In genomic region chr1:161090617-161091016, GRCh38 we compare ENCODE assay signal across 19 cellular contexts. TPM values are rescaled to one million over a fixed set of nuclear protein-coding genes. Genes with fewer than 3 reads are reported as not detected.
A peak's percentile ranks its signal among the peaks of the same experiment; 100 is the strongest.
DNase-seq lines count a peak whose midpoint lies in the region; TF ChIP-seq lines count a peak whose summit lies in the region.
"Had no signal": no experiment of that assay in that cellular context is flagged by ENCODE, and none has a peak within 500 bp of the region (broad histone marks: within the 10 kb centered on the region; RNA-seq: fewer than 3 reads in every experiment).

No MANE protein-coding gene starts in this region.

- H3K9me3 Mint-ChIP-seq in activated naive CD8-positive, alpha-beta T cell (ENCODE audit: low read depth): no peaks in the 10 kb centered on the region
- H3K9me3 Mint-ChIP-seq in activated naive CD8-positive, alpha-beta T cell treated with anti-CD3 and anti-CD28 coated beads for 36 hours: no peaks in the 10 kb centered on the region
- H3K9me3 Mint-ChIP-seq in endodermal cell (no peaks in the 10 kb centered on the region), progenitor cell of endocrine pancreas (ENCODE audit: low read depth) (no peaks in the 10 kb centered on the region)

- peaks cover 10% of the 10 kb centered on the region for H3K27me3 ChIP-seq in endodermal cell (ENCODE audit: control insufficient read depth, insufficient read depth, low read length, poor library complexity, severe bottlenecking)
- H3K27me3 ChIP-seq: BE2C had no signal

- peaks cover 40% of the 10 kb centered on the region for H3K4me1 Mint-ChIP-seq in activated naive CD8-positive, alpha-beta T cell (ENCODE audit: low read depth)
- H3K4me1 Mint-ChIP-seq in activated naive CD8-positive, alpha-beta T cell treated with anti-CD3 and anti-CD28 coated beads for 36 hours: peaks cover 48% of the 10 kb centered on the region
- H3K4me1 Mint-ChIP-seq in endodermal cell (peaks cover 7% of the 10 kb centered on the region), progenitor cell of endocrine pancreas (ENCODE audit: low read depth) (peaks cover 11% of the 10 kb centered on the region)

- H3K27ac ChIP-seq in endodermal cell (ENCODE audit: low read depth, low read length): no peak overlapping the region
- no peak overlapping the region for H3K27ac ChIP-seq in caudate nucleus (ENCODE audit: low read depth, low read length)

- H3K27me3 Mint-ChIP-seq in activated naive CD8-positive, alpha-beta T cell: no peaks in the 10 kb centered on the region
- H3K27me3 Mint-ChIP-seq in activated naive CD8-positive, alpha-beta T cell treated with anti-CD3 and anti-CD28 coated beads for 36 hours: no peaks in the 10 kb centered on the region
- H3K27me3 Mint-ChIP-seq in endodermal cell (ENCODE audit: insufficient read depth) (peaks cover 8% of the 10 kb centered on the region), progenitor cell of endocrine pancreas (peaks cover 6% of the 10 kb centered on the region)

- peak overlapping the region; percentile 11 for H3K27ac Mint-ChIP-seq in activated naive CD8-positive, alpha-beta T cell
- no peak overlapping the region for H3K27ac Mint-ChIP-seq in activated naive CD8-positive, alpha-beta T cell treated with anti-CD3 and anti-CD28 coated beads for 36 hours
- H3K27ac Mint-ChIP-seq in endodermal cell: no peak overlapping the region
- H3K27ac Mint-ChIP-seq in progenitor cell of endocrine pancreas: peak overlapping the region; percentile 40

- no peak overlapping the region for H3K4me3 ChIP-seq in endodermal cell (ENCODE audit: low read length)

- H3K9ac ChIP-seq in endodermal cell (ENCODE audit: extremely low read depth, low read length, poor library complexity, severe bottlenecking): no peak overlapping the region

- WGBS in endodermal cell (ENCODE audit: insufficient coverage in 1 of 2, insufficient read length in 1 of 2), 2 experiments: 91% methylated on average over 3 of the region's 3 CpGs

- no peaks in the 10 kb centered on the region for H3K36me3 ChIP-seq in endodermal cell (ENCODE audit: control insufficient read depth, insufficient read depth, low read length)
- H3K36me3 ChIP-seq: BE2C had no signal

- H3K36me3 Mint-ChIP-seq in activated naive CD8-positive, alpha-beta T cell: no peaks in the 10 kb centered on the region
- no peaks in the 10 kb centered on the region for H3K36me3 Mint-ChIP-seq in activated naive CD8-positive, alpha-beta T cell treated with anti-CD3 and anti-CD28 coated beads for 36 hours
- H3K36me3 Mint-ChIP-seq in endodermal cell (ENCODE audit: low read depth): no peaks in the 10 kb centered on the region
- H3K36me3 Mint-ChIP-seq in progenitor cell of endocrine pancreas (ENCODE audit: insufficient read depth): no peaks in the 10 kb centered on the region

- no peak overlapping the region for H3K4me3 Mint-ChIP-seq in activated naive CD8-positive, alpha-beta T cell
- H3K4me3 Mint-ChIP-seq in activated naive CD8-positive, alpha-beta T cell treated with anti-CD3 and anti-CD28 coated beads for 36 hours: no peak overlapping the region
- H3K4me3 Mint-ChIP-seq in endodermal cell (no peak overlapping the region), progenitor cell of endocrine pancreas (ENCODE audit: low read depth) (no peak overlapping the region)

- no peaks in the 10 kb centered on the region for H3K4me1 ChIP-seq in endodermal cell (ENCODE audit: control insufficient read depth, insufficient read depth, low read length)
- H3K4me1 ChIP-seq: BE2C had no signal

- TF ChIP-seq CTCF in endodermal cell (conservative IDR thresholded peaks at IDR 0.05) (no peak), progenitor cell of endocrine pancreas (IDR thresholded peaks at IDR 0.05; ENCODE audit: unreplicated experiment) (no peak)

- no peaks in the 10 kb centered on the region for H3K9me3 ChIP-seq in endodermal cell (ENCODE audit: control insufficient read depth, low read length)
- H3K9me3 ChIP-seq: BE2C had no signal

- no peak for DNase-seq in activated naive CD8-positive, alpha-beta T cell treated with anti-CD3 and anti-CD28 coated beads for 36 hours
- DNase-seq in endodermal cell (peak; percentile 1), progenitor cell of endocrine pancreas (ENCODE audit: low spot score, unreplicated experiment) (no peak), caudate nucleus (lab: John Stamatoyannopoulos, UW) (no peak), HT-29 (ENCODE audit: low spot score) (no peak), 8988T (no peak)
- DNase-seq: BE2C, COR-L47, DMS79, Kasumi-1, NCI-H1694, NCI-H2081, NCI-H2171, NCI-H446, NCI-H526, OCI-M1 had no signal

RNA-seq across cellular contexts. Expression of gene NECTIN4, which starts 1.3 kb away (rescaled TPM):
- under 1 TPM; 0.12 to 0.16 TPM for total RNA-seq in activated naive CD8-positive, alpha-beta T cell treated with anti-CD3 and anti-CD28 coated beads for 36 hours
- total RNA-seq in endodermal cell (not detected), progenitor cell of endocrine pancreas (1.9 and 2.4 TPM in 2 replicates)
- not detected for polyA plus RNA-seq in endodermal cell (2013, experiment 1 of 2)
- not detected for polyA plus RNA-seq in endodermal cell (2013, experiment 2 of 2)
- total RNA-seq in HT-29 (2014; rRNA removed; shearing (Covaris generic)): 8.6 and 10.4 TPM in 2 replicates
- total RNA-seq: A673 had no signal

RNA-seq across cellular contexts. Expression of gene KLHDC9, which starts 7.5 kb away (rescaled TPM):
- total RNA-seq in activated naive CD8-positive, alpha-beta T cell treated with anti-CD3 and anti-CD28 coated beads for 36 hours: under 1 TPM; 0.33 to 0.46 TPM
- total RNA-seq in endodermal cell (10 to 100 TPM; 14.6 to 25.4 TPM), progenitor cell of endocrine pancreas (14.7 and 16.7 TPM in 2 replicates)
- polyA plus RNA-seq in endodermal cell (2013, experiment 1 of 2): 14.0 TPM
- 10.8 TPM for polyA plus RNA-seq in endodermal cell (2013, experiment 2 of 2)
- 3.8 and 5.5 TPM in 2 replicates for total RNA-seq in HT-29 (2014; rRNA removed; shearing (Covaris generic))
- total RNA-seq: MCF 10A had no signal

RNA-seq across cellular contexts. Expression of gene ARHGAP30, which starts 20.9 kb away (rescaled TPM):
- total RNA-seq in activated naive CD8-positive, alpha-beta T cell treated with anti-CD3 and anti-CD28 coated beads for 36 hours: 100 to 1,000 TPM; 146 to 157 TPM
- total RNA-seq in endodermal cell (under 1 TPM; 0.07 to 0.13 TPM), progenitor cell of endocrine pancreas (0.20 TPM in 1 of 2 replicates, not detected in the other)
- not detected for polyA plus RNA-seq in endodermal cell (2013, experiment 1 of 2)
- polyA plus RNA-seq in endodermal cell (2013, experiment 2 of 2): not detected
- total RNA-seq in HT-29 (2014; rRNA removed; shearing (Covaris generic)): 0.58 and 0.86 TPM in 2 replicates
- total RNA-seq: A673 had no signal

RNA-seq across cellular contexts. Expression of gene PFDN2, which starts 27.2 kb away (rescaled TPM):
- 100 to 1,000 TPM; 141 to 148 TPM for total RNA-seq in activated naive CD8-positive, alpha-beta T cell treated with anti-CD3 and anti-CD28 coated beads for 36 hours
- 10 to 100 TPM; 62.9 to 95.7 TPM for total RNA-seq in endodermal cell
- polyA plus RNA-seq in endodermal cell (2013, experiment 1 of 2): 114 TPM
- polyA plus RNA-seq in endodermal cell (2013, experiment 2 of 2): 112 TPM
- total RNA-seq in progenitor cell of endocrine pancreas: 54.8 and 57.9 TPM in 2 replicates
- total RNA-seq in HT-29 (2014; rRNA removed; shearing (Covaris generic)): 67.7 and 70.5 TPM in 2 replicates

RNA-seq across cellular contexts. Expression of gene NIT1, which starts 27.3 kb away (rescaled TPM):
- 10 to 100 TPM; 34.3 to 39.3 TPM for total RNA-seq in activated naive CD8-positive, alpha-beta T cell treated with anti-CD3 and anti-CD28 coated beads for 36 hours
- total RNA-seq in endodermal cell: 10 to 100 TPM; 51.0 to 65.1 TPM
- 61.7 TPM for polyA plus RNA-seq in endodermal cell (2013, experiment 1 of 2)
- 50.8 TPM for polyA plus RNA-seq in endodermal cell (2013, experiment 2 of 2)
- 58.6 and 59.0 TPM in 2 replicates for total RNA-seq in progenitor cell of endocrine pancreas
- total RNA-seq in HT-29 (2014; rRNA removed; shearing (Covaris generic)): 25.1 and 30.8 TPM in 2 replicates

Comparison
In these comparisons a context has a peak if more than half of its experiments do, and no peak if none do; other contexts are left out.
1. H3K27ac Mint-ChIP-seq: peak in activated naive CD8-positive, alpha-beta T cell (single experiment) and progenitor cell of endocrine pancreas (single experiment); none in activated naive CD8-positive, alpha-beta T cell treated with anti-CD3 and anti-CD28 coated beads for 36 hours (single experiment) and endodermal cell (single experiment).
2. RNA of gene ARHGAP30, which starts 20.9 kb away (total RNA-seq): 146 to 157 TPM in activated naive CD8-positive, alpha-beta T cell treated with anti-CD3 and anti-CD28 coated beads for 36 hours; 0.58 to 0.86 TPM in HT-29, 0.07 to 0.13 TPM in endodermal cell and 0.20 TPM in progenitor cell of endocrine pancreas; every median in the first group is over 10 times any median in the second.